18 cellular contexts compared by ENCODE assay signal in the genomic region with DNA sequence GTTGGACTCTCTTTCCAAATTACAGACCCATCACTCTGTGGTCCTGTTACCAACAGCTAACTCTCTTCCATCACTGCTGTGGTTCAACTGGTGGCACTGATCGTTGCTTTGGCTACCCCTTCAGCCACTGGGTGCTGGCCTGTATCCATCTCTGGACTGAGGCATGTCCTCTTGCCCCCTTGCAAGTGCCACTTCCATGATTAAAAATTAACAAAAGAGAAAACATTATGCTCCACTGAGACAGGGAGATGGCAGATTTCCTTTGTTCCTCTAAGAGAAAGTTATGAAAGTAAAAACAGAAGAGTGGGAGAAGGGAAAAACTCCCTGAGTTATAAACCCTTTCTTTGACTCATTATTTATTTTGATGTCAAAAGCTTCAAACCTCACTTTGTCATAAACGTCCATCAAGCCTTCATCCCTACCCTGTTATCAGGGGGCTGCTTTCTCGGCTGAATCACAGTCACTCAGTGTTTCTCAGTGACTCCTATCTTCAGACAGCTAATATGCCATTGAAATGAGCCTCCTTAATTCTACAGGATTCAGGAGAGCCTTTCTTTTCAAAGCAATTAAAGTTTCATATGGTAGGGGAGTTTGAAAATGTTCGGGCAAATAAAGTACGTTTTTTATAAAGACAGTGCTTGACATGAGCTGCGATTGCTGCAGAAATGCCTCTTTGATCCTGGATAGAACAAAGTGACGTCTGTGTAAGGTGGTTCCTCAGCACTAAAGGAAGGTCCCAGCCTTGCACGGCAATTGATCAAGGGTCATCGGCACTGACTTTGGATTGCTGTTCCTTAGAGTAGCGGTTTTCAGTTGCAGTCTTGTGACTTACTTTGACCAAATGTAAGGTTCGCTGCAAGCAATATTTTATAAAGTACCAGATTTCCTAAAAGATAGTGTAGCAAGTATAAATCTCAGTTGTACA. TPM values are rescaled to one million over a fixed set of nuclear protein-coding genes. Genes with fewer than 3 reads are reported as not detected.
"Had no signal": no experiment of that assay in that cellular context is flagged by ENCODE, and none has a peak within 500 bp of the region (broad histone marks: within the 10 kb centered on the region; RNA-seq: fewer than 3 reads in every experiment).

No MANE protein-coding gene starts in this region.

- H3K9me3 ChIP-seq: esophagus muscularis mucosa, thyroid gland, uterus had no signal

- H3K27me3 ChIP-seq: thyroid gland, uterus had no signal

- H3K4me3 ChIP-seq: esophagus muscularis mucosa, SK-N-MC, thyroid gland, uterus had no signal

- H3K4me1 ChIP-seq: esophagus muscularis mucosa, thyroid gland, uterus had no signal

- DNase-seq: activated CD4-positive, alpha-beta T cell treated with anti-CD3 and anti-CD28 coated beads, Interleukin-2, amount 50 U/mL, for 48 hours; activated naive CD4-positive, alpha-beta T cell treated with anti-CD3 and anti-CD28 coated beads, Interleukin-2, amount 10 ng/mL, durations not matched to agents 7 days and 5 days; hippocampal formation; T-cell; T1000; thyroid gland; uterus; WERI-Rb-1 had no signal

- ATAC-seq: activated T-helper 17 cell treated with anti-CD3 and anti-CD28 coated beads, Interleukin-2, amount 50 U/mL, for 72 hours; stimulated activated effector memory CD8-positive, alpha-beta T cell treated with anti-CD3 and anti-CD28 coated beads, Interleukin-12 subunit alpha, Interleukin-12 subunit beta, amount 100 ng/mL, for 72 hours; T-cell had no signal

- H3K27ac ChIP-seq: esophagus muscularis mucosa, SK-N-MC, thyroid gland, uterus, WERI-Rb-1 had no signal

- H3K36me3 ChIP-seq: esophagus muscularis mucosa, thyroid gland, uterus, WERI-Rb-1 had no signal

RNA-seq across cellular contexts. Expression of gene PBOV1, which starts 49.9 kb away (rescaled TPM):
- total RNA-seq: activated T-helper 17 cell treated with anti-CD3 and anti-CD28 coated beads, Interleukin-2, amount 50 U/mL, for 72 hours; esophagus muscularis mucosa; fibroblast of villous mesenchyme; glomerular endothelial cell; kidney epithelial cell; lung microvascular endothelial cell; natural killer cell treated with Interleukin-12 subunit alpha and Interleukin-12 subunit beta and Interleukin-15 and Interleukin-18, amount 100 ng/mL, for 72 hours; omental fat pad; T-cell; thyroid gland; uterus had no signal
